In the genomic region with DNA sequence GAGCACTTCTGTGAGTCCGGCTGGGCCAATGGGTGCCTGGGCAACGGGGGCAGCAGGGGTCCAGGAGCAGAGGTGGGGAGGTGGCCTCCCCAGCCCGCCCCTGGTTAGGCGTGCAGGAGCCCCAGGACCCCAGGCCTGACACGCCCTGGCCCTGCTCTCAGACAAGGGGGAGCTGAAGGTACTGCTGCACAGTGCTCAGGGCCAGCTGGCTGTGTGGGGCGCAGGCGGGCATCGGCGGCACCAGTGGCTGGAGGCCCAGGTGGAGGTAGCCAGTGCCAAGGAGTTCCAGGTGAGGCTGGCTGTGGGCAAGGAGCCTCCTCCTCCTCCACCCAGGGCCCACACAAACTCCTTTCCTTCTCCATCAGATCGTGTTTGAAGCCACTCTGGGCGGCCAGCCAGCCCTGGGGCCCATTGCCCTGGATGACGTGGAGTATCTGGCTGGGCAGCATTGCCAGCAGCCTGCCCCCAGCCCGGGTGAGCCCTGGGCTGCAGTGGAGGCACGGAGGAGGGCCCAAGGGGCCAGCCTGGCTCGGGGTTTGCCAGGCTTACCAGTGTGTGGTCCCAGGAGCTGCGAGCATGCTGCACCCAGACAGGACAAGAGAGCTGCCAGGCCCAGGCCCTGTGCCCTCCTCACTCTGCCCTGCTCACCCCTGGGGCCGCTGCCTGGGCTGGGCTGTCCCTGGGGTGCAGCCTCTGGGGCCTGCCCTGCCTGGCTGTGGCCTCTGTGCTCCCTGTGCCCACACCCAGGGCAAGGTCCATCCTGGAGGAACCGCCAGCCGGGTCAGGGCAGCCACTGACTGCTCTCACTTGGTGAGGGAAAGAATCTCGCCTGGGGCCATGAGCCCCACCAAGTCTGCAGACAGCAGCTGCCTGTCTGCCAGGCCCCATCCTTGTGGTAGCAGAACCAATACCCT, we compare ENCODE assay signal across 1 cellular context.
TF ChIP-seq lines count a peak whose summit lies in the region.

No MANE protein-coding gene starts in this region.

TF ChIP-seq in HepG2, 621 proteins besides CTCF, POLR2A, EP300 and RAD21 (continued from another document and continues in another):
- TF ChIP-seq, protein P1, sequence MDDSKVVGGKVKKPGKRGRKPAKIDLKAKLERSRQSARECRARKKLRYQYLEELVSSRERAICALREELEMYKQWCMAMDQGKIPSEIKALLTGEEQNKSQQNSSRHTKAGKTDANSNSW (CRISPR knock-in tag; IDR thresholded peaks at IDR 0.05; ENCODE audit: borderline replicate concordance), result no peak
- TF ChIP-seq ZNF383 (CRISPR knock-in tag; IDR thresholded peaks at IDR 0.05; ENCODE audit: borderline replicate concordance) (no peak), ARNTL (CRISPR knock-in tag; IDR thresholded peaks at IDR 0.05) (no peak), POLR2G (IDR thresholded peaks at IDR 0.05; ENCODE audit: low read depth, low read length) (no peak; the same call in 1 of the 2 replicates), ZKSCAN5 (CRISPR knock-in tag; IDR thresholded peaks at IDR 0.05) (no peak), SAP130 (CRISPR knock-in tag; IDR thresholded peaks at IDR 0.05; ENCODE audit: low read depth) (0 out of 2 replicates have a peak, but pooled peaks have one; percentile 20), MTA1 (CRISPR knock-in tag; IDR thresholded peaks at IDR 0.05; ENCODE audit: borderline replicate concordance) (0 out of 2 replicates have a peak, but pooled peaks have one; percentile 4), CEBPB (IDR thresholded peaks at IDR 0.05; ENCODE audit: borderline replicate concordance, low read depth, low read length) (no peak), ZNF792 (CRISPR knock-in tag; IDR thresholded peaks at IDR 0.05) (no peak), NR2F2 (IDR thresholded peaks at IDR 0.05; ENCODE audit: borderline replicate concordance, low read depth) (no peak), KDM3A (CRISPR knock-in tag; IDR thresholded peaks at IDR 0.05; ENCODE audit: low read depth) (no peak), KLF12 (CRISPR knock-in tag; IDR thresholded peaks at IDR 0.05; ENCODE audit: borderline replicate concordance) (no peak), RORA (CRISPR knock-in tag; IDR thresholded peaks at IDR 0.05) (no peak), AGO1 (IDR thresholded peaks at IDR 0.05; ENCODE audit: low read depth, low read length, poor library complexity, severe bottlenecking) (peak; percentile 64), JARID2 (CRISPR knock-in tag; IDR thresholded peaks at IDR 0.05; ENCODE audit: insufficient replicate concordance) (peak; percentile 45), HNRNPK (IDR thresholded peaks at IDR 0.05; ENCODE audit: low read depth, low read length, poor library complexity, severe bottlenecking) (no peak), ZBTB1 (CRISPR knock-in tag; IDR thresholded peaks at IDR 0.05; ENCODE audit: borderline replicate concordance) (no peak), FOXC1 (CRISPR knock-in tag; IDR thresholded peaks at IDR 0.05; ENCODE audit: borderline replicate concordance) (no peak), CEBPG (CRISPR knock-in tag; IDR thresholded peaks at IDR 0.05) (no peak), MXI1 (IDR thresholded peaks at IDR 0.05; ENCODE audit: borderline replicate concordance, low read depth, low read length) (0 out of 3 replicates have a peak, but pooled peaks have one; percentile 15), DNMT1 (CRISPR knock-in tag; IDR thresholded peaks at IDR 0.05) (no peak), NR2F1 (CRISPR knock-in tag; IDR thresholded peaks at IDR 0.05) (0 out of 4 replicates have a peak, but pooled peaks of 1 of the 2 experiments have one; percentile 17), SMC3 (IDR thresholded peaks at IDR 0.05; ENCODE audit: low read length) (no peak), ZC3H13 (CRISPR knock-in tag; IDR thresholded peaks at IDR 0.05) (no peak), ZNF644 (CRISPR knock-in tag; IDR thresholded peaks at IDR 0.05; ENCODE audit: low read depth) (no peak), KDM1A (CRISPR knock-in tag; IDR thresholded peaks at IDR 0.05) (no peak), ZSCAN25 (CRISPR knock-in tag; IDR thresholded peaks at IDR 0.05) (peak; percentile 75; the same call in 1 of the 2 replicates), HNRNPLL (IDR thresholded peaks at IDR 0.05; ENCODE audit: low read depth, low read length, poor library complexity, severe bottlenecking) (no peak), ZNF260 (CRISPR knock-in tag; IDR thresholded peaks at IDR 0.05; ENCODE audit: borderline replicate concordance, low read depth) (no peak), ZNF3 (CRISPR knock-in tag; IDR thresholded peaks at IDR 0.05) (no peak), ZNF747 (CRISPR knock-in tag; IDR thresholded peaks at IDR 0.05; ENCODE audit: borderline replicate concordance) (no peak)
- TF ChIP-seq, protein P2, sequence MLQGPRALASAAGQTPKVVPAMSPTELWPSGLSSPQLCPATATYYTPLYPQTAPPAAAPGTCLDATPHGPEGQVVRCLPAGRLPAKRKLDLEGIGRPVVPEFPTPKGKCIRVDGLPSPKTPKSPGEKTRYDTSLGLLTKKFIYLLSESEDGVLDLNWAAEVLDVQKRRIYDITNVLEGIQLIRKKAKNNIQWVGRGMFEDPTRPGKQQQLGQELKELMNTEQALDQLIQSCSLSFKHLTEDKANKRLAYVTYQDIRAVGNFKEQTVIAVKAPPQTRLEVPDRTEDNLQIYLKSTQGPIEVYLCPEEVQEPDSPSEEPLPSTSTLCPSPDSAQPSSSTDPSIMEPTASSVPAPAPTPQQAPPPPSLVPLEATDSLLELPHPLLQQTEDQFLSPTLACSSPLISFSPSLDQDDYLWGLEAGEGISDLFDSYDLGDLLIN (CRISPR knock-in tag; IDR thresholded peaks at IDR 0.05; ENCODE audit: borderline replicate concordance), result no peak
- TF ChIP-seq, protein P3, sequence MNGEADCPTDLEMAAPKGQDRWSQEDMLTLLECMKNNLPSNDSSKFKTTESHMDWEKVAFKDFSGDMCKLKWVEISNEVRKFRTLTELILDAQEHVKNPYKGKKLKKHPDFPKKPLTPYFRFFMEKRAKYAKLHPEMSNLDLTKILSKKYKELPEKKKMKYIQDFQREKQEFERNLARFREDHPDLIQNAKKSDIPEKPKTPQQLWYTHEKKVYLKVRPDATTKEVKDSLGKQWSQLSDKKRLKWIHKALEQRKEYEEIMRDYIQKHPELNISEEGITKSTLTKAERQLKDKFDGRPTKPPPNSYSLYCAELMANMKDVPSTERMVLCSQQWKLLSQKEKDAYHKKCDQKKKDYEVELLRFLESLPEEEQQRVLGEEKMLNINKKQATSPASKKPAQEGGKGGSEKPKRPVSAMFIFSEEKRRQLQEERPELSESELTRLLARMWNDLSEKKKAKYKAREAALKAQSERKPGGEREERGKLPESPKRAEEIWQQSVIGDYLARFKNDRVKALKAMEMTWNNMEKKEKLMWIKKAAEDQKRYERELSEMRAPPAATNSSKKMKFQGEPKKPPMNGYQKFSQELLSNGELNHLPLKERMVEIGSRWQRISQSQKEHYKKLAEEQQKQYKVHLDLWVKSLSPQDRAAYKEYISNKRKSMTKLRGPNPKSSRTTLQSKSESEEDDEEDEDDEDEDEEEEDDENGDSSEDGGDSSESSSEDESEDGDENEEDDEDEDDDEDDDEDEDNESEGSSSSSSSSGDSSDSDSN (CRISPR knock-in tag; IDR thresholded peaks at IDR 0.05), result peak; percentile 29; the same call in 1 of the 2 replicates
- TF ChIP-seq, protein P4, sequence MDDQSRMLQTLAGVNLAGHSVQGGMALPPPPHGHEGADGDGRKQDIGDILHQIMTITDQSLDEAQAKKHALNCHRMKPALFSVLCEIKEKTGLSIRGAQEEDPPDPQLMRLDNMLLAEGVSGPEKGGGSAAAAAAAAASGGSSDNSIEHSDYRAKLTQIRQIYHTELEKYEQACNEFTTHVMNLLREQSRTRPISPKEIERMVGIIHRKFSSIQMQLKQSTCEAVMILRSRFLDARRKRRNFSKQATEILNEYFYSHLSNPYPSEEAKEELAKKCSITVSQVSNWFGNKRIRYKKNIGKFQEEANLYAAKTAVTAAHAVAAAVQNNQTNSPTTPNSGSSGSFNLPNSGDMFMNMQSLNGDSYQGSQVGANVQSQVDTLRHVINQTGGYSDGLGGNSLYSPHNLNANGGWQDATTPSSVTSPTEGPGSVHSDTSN (CRISPR knock-in tag; IDR thresholded peaks at IDR 0.05; ENCODE audit: borderline replicate concordance), result no peak
- TF ChIP-seq, protein P5, sequence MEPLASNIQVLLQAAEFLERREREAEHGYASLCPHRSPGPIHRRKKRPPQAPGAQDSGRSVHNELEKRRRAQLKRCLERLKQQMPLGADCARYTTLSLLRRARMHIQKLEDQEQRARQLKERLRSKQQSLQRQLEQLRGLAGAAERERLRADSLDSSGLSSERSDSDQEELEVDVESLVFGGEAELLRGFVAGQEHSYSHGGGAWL (CRISPR knock-in tag; IDR thresholded peaks at IDR 0.05), result no peak
- TF ChIP-seq, protein P6, sequence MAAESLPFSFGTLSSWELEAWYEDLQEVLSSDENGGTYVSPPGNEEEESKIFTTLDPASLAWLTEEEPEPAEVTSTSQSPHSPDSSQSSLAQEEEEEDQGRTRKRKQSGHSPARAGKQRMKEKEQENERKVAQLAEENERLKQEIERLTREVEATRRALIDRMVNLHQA (CRISPR knock-in tag; IDR thresholded peaks at IDR 0.05), result no peak
- TF ChIP-seq, protein P7, sequence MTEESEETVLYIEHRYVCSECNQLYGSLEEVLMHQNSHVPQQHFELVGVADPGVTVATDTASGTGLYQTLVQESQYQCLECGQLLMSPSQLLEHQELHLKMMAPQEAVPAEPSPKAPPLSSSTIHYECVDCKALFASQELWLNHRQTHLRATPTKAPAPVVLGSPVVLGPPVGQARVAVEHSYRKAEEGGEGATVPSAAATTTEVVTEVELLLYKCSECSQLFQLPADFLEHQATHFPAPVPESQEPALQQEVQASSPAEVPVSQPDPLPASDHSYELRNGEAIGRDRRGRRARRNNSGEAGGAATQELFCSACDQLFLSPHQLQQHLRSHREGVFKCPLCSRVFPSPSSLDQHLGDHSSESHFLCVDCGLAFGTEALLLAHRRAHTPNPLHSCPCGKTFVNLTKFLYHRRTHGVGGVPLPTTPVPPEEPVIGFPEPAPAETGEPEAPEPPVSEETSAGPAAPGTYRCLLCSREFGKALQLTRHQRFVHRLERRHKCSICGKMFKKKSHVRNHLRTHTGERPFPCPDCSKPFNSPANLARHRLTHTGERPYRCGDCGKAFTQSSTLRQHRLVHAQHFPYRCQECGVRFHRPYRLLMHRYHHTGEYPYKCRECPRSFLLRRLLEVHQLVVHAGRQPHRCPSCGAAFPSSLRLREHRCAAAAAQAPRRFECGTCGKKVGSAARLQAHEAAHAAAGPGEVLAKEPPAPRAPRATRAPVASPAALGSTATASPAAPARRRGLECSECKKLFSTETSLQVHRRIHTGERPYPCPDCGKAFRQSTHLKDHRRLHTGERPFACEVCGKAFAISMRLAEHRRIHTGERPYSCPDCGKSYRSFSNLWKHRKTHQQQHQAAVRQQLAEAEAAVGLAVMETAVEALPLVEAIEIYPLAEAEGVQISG (CRISPR knock-in tag; IDR thresholded peaks at IDR 0.05), result 0 out of 2 replicates have a peak, but pooled peaks have one; percentile 21
- TF ChIP-seq, protein P8, sequence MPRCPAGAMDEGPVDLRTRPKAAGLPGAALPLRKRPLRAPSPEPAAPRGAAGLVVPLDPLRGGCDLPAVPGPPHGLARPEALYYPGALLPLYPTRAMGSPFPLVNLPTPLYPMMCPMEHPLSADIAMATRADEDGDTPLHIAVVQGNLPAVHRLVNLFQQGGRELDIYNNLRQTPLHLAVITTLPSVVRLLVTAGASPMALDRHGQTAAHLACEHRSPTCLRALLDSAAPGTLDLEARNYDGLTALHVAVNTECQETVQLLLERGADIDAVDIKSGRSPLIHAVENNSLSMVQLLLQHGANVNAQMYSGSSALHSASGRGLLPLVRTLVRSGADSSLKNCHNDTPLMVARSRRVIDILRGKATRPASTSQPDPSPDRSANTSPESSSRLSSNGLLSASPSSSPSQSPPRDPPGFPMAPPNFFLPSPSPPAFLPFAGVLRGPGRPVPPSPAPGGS (CRISPR knock-in tag; IDR thresholded peaks at IDR 0.05), result no peak
- TF ChIP-seq, protein P9, sequence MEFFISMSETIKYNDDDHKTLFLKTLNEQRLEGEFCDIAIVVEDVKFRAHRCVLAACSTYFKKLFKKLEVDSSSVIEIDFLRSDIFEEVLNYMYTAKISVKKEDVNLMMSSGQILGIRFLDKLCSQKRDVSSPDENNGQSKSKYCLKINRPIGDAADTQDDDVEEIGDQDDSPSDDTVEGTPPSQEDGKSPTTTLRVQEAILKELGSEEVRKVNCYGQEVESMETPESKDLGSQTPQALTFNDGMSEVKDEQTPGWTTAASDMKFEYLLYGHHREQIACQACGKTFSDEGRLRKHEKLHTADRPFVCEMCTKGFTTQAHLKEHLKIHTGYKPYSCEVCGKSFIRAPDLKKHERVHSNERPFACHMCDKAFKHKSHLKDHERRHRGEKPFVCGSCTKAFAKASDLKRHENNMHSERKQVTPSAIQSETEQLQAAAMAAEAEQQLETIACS (CRISPR knock-in tag; IDR thresholded peaks at IDR 0.05), result no peak
- TF ChIP-seq, protein P10, sequence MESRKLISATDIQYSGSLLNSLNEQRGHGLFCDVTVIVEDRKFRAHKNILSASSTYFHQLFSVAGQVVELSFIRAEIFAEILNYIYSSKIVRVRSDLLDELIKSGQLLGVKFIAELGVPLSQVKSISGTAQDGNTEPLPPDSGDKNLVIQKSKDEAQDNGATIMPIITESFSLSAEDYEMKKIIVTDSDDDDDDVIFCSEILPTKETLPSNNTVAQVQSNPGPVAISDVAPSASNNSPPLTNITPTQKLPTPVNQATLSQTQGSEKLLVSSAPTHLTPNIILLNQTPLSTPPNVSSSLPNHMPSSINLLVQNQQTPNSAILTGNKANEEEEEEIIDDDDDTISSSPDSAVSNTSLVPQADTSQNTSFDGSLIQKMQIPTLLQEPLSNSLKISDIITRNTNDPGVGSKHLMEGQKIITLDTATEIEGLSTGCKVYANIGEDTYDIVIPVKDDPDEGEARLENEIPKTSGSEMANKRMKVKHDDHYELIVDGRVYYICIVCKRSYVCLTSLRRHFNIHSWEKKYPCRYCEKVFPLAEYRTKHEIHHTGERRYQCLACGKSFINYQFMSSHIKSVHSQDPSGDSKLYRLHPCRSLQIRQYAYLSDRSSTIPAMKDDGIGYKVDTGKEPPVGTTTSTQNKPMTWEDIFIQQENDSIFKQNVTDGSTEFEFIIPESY (CRISPR knock-in tag; IDR thresholded peaks at IDR 0.05), result peak; percentile 74
- TF ChIP-seq, protein P11, sequence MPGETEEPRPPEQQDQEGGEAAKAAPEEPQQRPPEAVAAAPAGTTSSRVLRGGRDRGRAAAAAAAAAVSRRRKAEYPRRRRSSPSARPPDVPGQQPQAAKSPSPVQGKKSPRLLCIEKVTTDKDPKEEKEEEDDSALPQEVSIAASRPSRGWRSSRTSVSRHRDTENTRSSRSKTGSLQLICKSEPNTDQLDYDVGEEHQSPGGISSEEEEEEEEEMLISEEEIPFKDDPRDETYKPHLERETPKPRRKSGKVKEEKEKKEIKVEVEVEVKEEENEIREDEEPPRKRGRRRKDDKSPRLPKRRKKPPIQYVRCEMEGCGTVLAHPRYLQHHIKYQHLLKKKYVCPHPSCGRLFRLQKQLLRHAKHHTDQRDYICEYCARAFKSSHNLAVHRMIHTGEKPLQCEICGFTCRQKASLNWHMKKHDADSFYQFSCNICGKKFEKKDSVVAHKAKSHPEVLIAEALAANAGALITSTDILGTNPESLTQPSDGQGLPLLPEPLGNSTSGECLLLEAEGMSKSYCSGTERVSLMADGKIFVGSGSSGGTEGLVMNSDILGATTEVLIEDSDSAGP (CRISPR knock-in tag; IDR thresholded peaks at IDR 0.05; ENCODE audit: borderline replicate concordance), result no peak
- TF ChIP-seq, protein P12, sequence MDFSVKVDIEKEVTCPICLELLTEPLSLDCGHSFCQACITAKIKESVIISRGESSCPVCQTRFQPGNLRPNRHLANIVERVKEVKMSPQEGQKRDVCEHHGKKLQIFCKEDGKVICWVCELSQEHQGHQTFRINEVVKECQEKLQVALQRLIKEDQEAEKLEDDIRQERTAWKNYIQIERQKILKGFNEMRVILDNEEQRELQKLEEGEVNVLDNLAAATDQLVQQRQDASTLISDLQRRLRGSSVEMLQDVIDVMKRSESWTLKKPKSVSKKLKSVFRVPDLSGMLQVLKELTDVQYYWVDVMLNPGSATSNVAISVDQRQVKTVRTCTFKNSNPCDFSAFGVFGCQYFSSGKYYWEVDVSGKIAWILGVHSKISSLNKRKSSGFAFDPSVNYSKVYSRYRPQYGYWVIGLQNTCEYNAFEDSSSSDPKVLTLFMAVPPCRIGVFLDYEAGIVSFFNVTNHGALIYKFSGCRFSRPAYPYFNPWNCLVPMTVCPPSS (IDR thresholded peaks at IDR 0.05), result no peak
